Comparison of ENCODE assay signal across 27 cellular contexts in genomic region chr6:22605736-22606135, GRCh38. TPM values are rescaled to one million over a fixed set of nuclear protein-coding genes. Genes with fewer than 3 reads are reported as not detected.
"Had no signal": no experiment of that assay in that cellular context is flagged by ENCODE, and none has a peak within 500 bp of the region (broad histone marks: within the 10 kb centered on the region; RNA-seq: fewer than 3 reads in every experiment).

No MANE protein-coding gene starts in this region.

- H3K36me3 ChIP-seq: right atrium auricular region, spleen, tibial nerve had no signal

- H3K4me3 Mint-ChIP-seq: activated CD4-positive, alpha-beta T cell treated with anti-CD3 and anti-CD28 coated beads, Interleukin-2, amount 10 ng/mL, durations not matched to agents 7 days and 5 days; activated CD8-positive, alpha-beta T cell treated with anti-CD3 and anti-CD28 coated beads, Interleukin-2, amount 10 ng/mL, durations not matched to agents 7 days and 5 days; activated naive CD8-positive, alpha-beta T cell treated with anti-CD3 and anti-CD28 coated beads, Interleukin-2, amount 50 U/mL, for 24 hours; activated T-helper 1 cell treated with anti-CD3 and anti-CD28 coated beads, Interleukin-12 subunit alpha, Interleukin-12 subunit beta, Interleukin-2, Interleukin-4 antibody, amounts not matched to agents 30 ng/mL and 10 ng/mL and 1 ng/mL, durations not matched to agents 14 hours and 24 hours and 36 hours; natural killer cell; T-cell; T-helper 2 cell treated with Interferon-gamma antibody and Interleukin-4, amounts not matched to agents 5 μg/mL and 100 μg/mL, for 36 hours had no signal

- H3K4me1 ChIP-seq: foreskin keratinocyte, right atrium auricular region, spleen, tibial nerve had no signal

- H3K4me1 Mint-ChIP-seq: activated CD4-positive, alpha-beta T cell treated with anti-CD3 and anti-CD28 coated beads, Interleukin-2, amount 10 ng/mL, durations not matched to agents 7 days and 5 days; activated naive CD8-positive, alpha-beta T cell treated with anti-CD3 and anti-CD28 coated beads, Interleukin-2, amount 50 U/mL, for 24 hours; natural killer cell; T-cell had no signal

- H3K4me3 ChIP-seq: hepatocyte, right atrium auricular region, spleen, tibial nerve had no signal

- DNase-seq: activated CD4-positive, alpha-beta T cell treated with anti-CD3 and anti-CD28 coated beads, Interleukin-2, amount 10 ng/mL, durations not matched to agents 7 days and 5 days; activated CD4-positive, CD25-positive, alpha-beta regulatory T cell treated with anti-CD3 and anti-CD28 coated beads, Interleukin-2, amount 50 U/mL, for 72 hours; activated CD8-positive, alpha-beta T cell treated with anti-CD3 and anti-CD28 coated beads, Interleukin-2, amount 10 ng/mL, durations not matched to agents 7 days and 5 days; activated gamma-delta T cell; activated naive CD4-positive, alpha-beta T cell treated with anti-CD3 and anti-CD28 coated beads, Interleukin-2, amount 50 U/mL, for 16 hours; activated naive CD8-positive, alpha-beta T cell treated with anti-CD3 and anti-CD28 coated beads, Interleukin-2, amount 50 U/mL, for 24 hours; cortex of kidney; erythroblast; foreskin keratinocyte; left cardiac atrium; midbrain; natural killer cell; spleen; stimulated activated CD4-positive, alpha-beta T cell treated with anti-CD3 and anti-CD28 coated beads, Interleukin-4, amount 100 ng/mL, for 1 hour; stimulated activated naive CD8-positive, alpha-beta T cell treated with anti-CD3 and anti-CD28 coated beads, Interleukin-15, Interleukin-2, amounts not matched to agents 100 U/mL and 50 U/mL, for 24 hours; substantia nigra; T-cell had no signal

- H3K79me2 ChIP-seq: hepatocyte had no signal

- H3K27me3 ChIP-seq: foreskin keratinocyte, hepatocyte, right atrium auricular region, spleen, tibial nerve had no signal

- H3K27ac ChIP-seq: foreskin keratinocyte, hepatocyte, right atrium auricular region, spleen, tibial nerve, VCaP had no signal

- H3K9me3 ChIP-seq: right atrium auricular region, tibial nerve had no signal

- H3K4me2 ChIP-seq: hepatocyte had no signal

- H3K9me3 Mint-ChIP-seq: activated CD4-positive, alpha-beta T cell treated with anti-CD3 and anti-CD28 coated beads, Interleukin-2, amount 10 ng/mL, durations not matched to agents 7 days and 5 days; T-helper 2 cell treated with Interferon-gamma antibody and Interleukin-4, amounts not matched to agents 5 μg/mL and 100 μg/mL, for 36 hours had no signal

- H2AFZ ChIP-seq: hepatocyte had no signal

- H3K36me3 Mint-ChIP-seq: natural killer cell, T-cell had no signal

- H3K27me3 Mint-ChIP-seq: activated CD4-positive, alpha-beta T cell treated with anti-CD3 and anti-CD28 coated beads, Interleukin-2, amount 10 ng/mL, durations not matched to agents 7 days and 5 days; activated naive CD8-positive, alpha-beta T cell treated with anti-CD3 and anti-CD28 coated beads, Interleukin-2, amount 50 U/mL, for 24 hours; progenitor cell of endocrine pancreas; T-cell had no signal

- H3K27ac Mint-ChIP-seq: activated CD4-positive, alpha-beta T cell treated with anti-CD3 and anti-CD28 coated beads, Interleukin-2, amount 10 ng/mL, durations not matched to agents 7 days and 5 days; activated CD8-positive, alpha-beta T cell treated with anti-CD3 and anti-CD28 coated beads, Interleukin-2, amount 10 ng/mL, durations not matched to agents 7 days and 5 days; activated naive CD8-positive, alpha-beta T cell treated with anti-CD3 and anti-CD28 coated beads, Interleukin-2, amount 50 U/mL, for 24 hours; activated T-helper 1 cell treated with anti-CD3 and anti-CD28 coated beads, Interleukin-12 subunit alpha, Interleukin-12 subunit beta, Interleukin-2, Interleukin-4 antibody, amounts not matched to agents 30 ng/mL and 10 ng/mL and 1 ng/mL, durations not matched to agents 14 hours and 24 hours and 36 hours; natural killer cell; progenitor cell of endocrine pancreas; T-cell; T-helper 2 cell treated with Interferon-gamma antibody and Interleukin-4, amounts not matched to agents 5 μg/mL and 100 μg/mL, for 36 hours had no signal

- ATAC-seq: activated CD8-positive, alpha-beta T cell treated with anti-CD3 and anti-CD28 coated beads, Interleukin-2, amount 10 ng/mL, durations not matched to agents 7 days and 5 days; activated naive CD8-positive, alpha-beta T cell treated with anti-CD3 and anti-CD28 coated beads, Interleukin-2, amount 50 U/mL, for 24 hours; foreskin keratinocyte; left cardiac atrium; natural killer cell; stimulated activated naive CD8-positive, alpha-beta T cell treated with anti-CD3 and anti-CD28 coated beads, Interleukin-15, Interleukin-2, amounts not matched to agents 100 U/mL and 50 U/mL, for 24 hours; T-cell had no signal

RNA-seq across cellular contexts. Expression of gene HDGFL1, which starts 36.4 kb away (rescaled TPM):
- polyA plus RNA-seq: fibroblast of lung, foreskin keratinocyte, hepatocyte, liver, spleen, urinary bladder had no signal
